1 cellular context compared by ENCODE assay signal in the genomic region with DNA sequence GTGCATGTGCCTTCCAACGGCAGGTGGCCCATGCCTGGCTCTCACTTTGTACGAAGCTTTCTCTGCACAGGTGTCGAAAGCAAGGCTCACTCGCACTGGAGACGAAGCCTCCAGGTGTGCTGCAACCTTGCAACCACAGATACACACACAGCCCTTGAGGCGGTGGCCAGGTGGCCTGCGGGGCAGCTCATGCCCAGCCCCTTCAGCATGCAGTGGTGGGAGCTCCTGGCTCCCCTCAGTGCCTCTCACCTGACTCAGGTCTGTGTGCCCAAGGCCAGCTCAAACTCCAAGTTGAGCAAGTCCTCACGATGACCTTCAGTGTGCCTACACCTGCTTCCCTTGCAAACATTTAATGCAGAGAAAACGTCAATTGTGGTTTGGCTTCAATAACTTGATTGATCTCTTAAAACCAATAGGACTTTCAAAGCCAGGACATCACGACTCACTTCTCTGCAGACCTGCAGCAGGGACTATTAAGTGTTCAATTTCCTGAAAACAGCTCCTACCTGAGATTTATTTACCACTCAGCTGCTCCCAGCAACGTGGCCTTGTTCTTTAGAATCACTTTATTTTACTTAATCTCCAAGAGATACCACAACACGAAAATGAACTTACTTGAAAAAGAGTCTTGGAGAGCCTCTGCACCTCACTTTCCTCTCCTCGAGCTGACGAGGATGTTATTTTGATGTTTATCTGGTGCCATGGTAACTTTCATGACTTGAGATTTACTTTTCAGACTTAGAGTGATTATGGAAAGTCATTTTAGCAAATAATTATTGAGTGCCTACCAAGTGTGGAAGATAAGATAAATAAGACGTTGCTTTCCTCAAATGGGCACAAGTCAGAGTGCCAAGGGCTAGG.
TF ChIP-seq lines count a peak whose summit lies in the region.

No MANE protein-coding gene starts in this region.

TF ChIP-seq in H1, 55 proteins besides CTCF, POLR2A, EP300 and RAD21:
- TF ChIP-seq, protein P1, sequence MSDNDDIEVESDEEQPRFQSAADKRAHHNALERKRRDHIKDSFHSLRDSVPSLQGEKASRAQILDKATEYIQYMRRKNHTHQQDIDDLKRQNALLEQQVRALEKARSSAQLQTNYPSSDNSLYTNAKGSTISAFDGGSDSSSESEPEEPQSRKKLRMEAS (IDR thresholded peaks at IDR 0.05), result peak; percentile 82
- TF ChIP-seq YY1 (IDR thresholded peaks at IDR 0.05; ENCODE audit: low read depth, low read length) (no peak), E2F6 (IDR thresholded peaks at IDR 0.05) (peak; percentile 87)
